In the genomic region with DNA sequence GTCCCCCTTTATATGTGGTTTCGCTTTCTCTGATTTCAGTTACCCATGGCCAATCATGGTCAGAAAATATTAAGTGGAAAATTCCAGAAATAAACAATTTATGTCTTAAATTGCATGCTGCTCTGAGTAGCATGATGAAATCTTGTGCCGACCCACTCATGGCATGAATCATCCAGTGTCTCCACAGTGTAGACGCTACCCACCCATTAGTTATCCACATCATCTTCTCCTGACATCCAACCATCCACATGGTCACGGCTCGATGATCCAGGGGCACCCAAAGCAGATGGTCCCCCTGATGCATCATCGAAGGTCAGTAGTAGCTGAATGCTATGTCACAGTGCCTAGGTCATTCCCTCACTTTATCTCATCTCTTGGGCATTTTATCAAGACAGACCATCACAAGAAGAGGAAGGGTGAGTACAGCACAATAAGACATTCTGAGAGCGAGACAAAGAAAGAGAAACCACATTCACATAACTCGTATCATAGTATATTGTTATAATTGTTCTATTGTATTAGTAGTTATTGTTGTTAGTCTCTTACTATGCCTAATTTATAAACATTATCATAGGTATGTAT, we compare ENCODE assay signal across 22 cellular contexts. TPM values are rescaled to one million over a fixed set of nuclear protein-coding genes. Genes with fewer than 3 reads are reported as not detected.
"Had no signal": no experiment of that assay in that cellular context is flagged by ENCODE, and none has a peak within 500 bp of the region (broad histone marks: within the 10 kb centered on the region; RNA-seq: fewer than 3 reads in every experiment).

No MANE protein-coding gene starts in this region.

- H3K27me3 ChIP-seq: colonic mucosa, heart right ventricle, right lobe of liver, spleen, testis, tibial nerve had no signal

- DNase-seq: colonic mucosa; dermis blood vessel endothelial cell; esophagus squamous epithelium; heart right ventricle; hypothalamus; kidney glomerular epithelial cell; lower lobe of right lung; midbrain; occipital lobe; retina; right lobe of liver; spleen; stimulated activated CD4-positive, alpha-beta T cell treated with anti-CD3 and anti-CD28 coated beads, Interleukin-15, amount 100 ng/mL, for 24 hours; stimulated activated CD4-positive, alpha-beta T cell treated with anti-CD3 and anti-CD28 coated beads, Interleukin-1b, Interleukin-23, amount 100 ng/mL, for 48 hours; stimulated activated CD4-positive, alpha-beta T cell treated with anti-CD3 and anti-CD28 coated beads, Interleukin-4, amount 100 ng/mL, for 24 hours; testis had no signal

- H3K4me1 ChIP-seq: colonic mucosa, esophagus squamous epithelium, parathyroid adenoma, prostate gland, right lobe of liver, testis, tibial nerve had no signal

- H3K79me2 ChIP-seq: parathyroid adenoma had no signal

- H3K27ac ChIP-seq: colonic mucosa, esophagus squamous epithelium, heart right ventricle, lower lobe of right lung, parathyroid adenoma, prostate gland, right lobe of liver, testis, tibial nerve had no signal

- H3K36me3 ChIP-seq: colonic mucosa, esophagus squamous epithelium, heart right ventricle, lower lobe of right lung, prostate gland, right lobe of liver, spleen, tibial nerve had no signal

- H2AFZ ChIP-seq: parathyroid adenoma had no signal

- H3K9ac ChIP-seq: parathyroid adenoma had no signal

- H3K4me3 ChIP-seq: colonic mucosa, esophagus squamous epithelium, heart right ventricle, lower lobe of right lung, prostate gland, right lobe of liver, spleen, testis, tibial nerve had no signal

- H3K9me3 ChIP-seq: colonic mucosa, esophagus squamous epithelium, heart right ventricle, lower lobe of right lung, prostate gland, right lobe of liver, spleen, testis, tibial nerve had no signal

- ATAC-seq: left lobe of liver; lower lobe of right lung; right lobe of liver; stimulated activated memory B cell treated with anti-CD40 and anti-IgM and Interleukin-4, amounts not matched to agents 10 μg/mL and 1 μg/mL and 100 μg/mL, for 72 hours had no signal

RNA-seq across cellular contexts. Expression of a gene that starts 44.1 kb away (rescaled TPM):
- total RNA-seq: epithelial cell of proximal tubule had no signal
